ENCODE assay signal across 23 cellular contexts in genomic region chr12:3145546-3146310, GRCh38.
"Had no signal": no experiment of that assay in that cellular context is flagged by ENCODE, and none has a peak within 500 bp of the region (broad histone marks: within the 10 kb centered on the region; RNA-seq: fewer than 3 reads in every experiment).

No MANE protein-coding gene starts in this region.

- H3K4me3 Mint-ChIP-seq: activated CD4-positive, alpha-beta memory T cell treated with anti-CD3 and anti-CD28 coated beads for 36 hours; activated naive CD4-positive, alpha-beta T cell treated with anti-CD3 and anti-CD28 coated beads, Interleukin-2, amount 10 ng/mL, durations not matched to agents 7 days and 5 days; dendritic cell treated with granulocyte-macrophage colony-stimulating factor and Interleukin-4, amounts not matched to agents 40 ng/mL and 50 ng/mL, for 4 days; natural killer cell; stimulated activated effector memory CD8-positive, alpha-beta T cell treated with anti-CD3 and anti-CD28 coated beads, Interleukin-12 subunit alpha, Interleukin-12 subunit beta, amount 100 ng/mL, for 72 hours; T-helper 17 cell had no signal

- H3K36me3 Mint-ChIP-seq: activated CD4-positive, alpha-beta memory T cell treated with anti-CD3 and anti-CD28 coated beads for 36 hours; activated naive CD4-positive, alpha-beta T cell treated with anti-CD3 and anti-CD28 coated beads, Interleukin-2, amount 10 ng/mL, durations not matched to agents 7 days and 5 days; natural killer cell; stimulated activated effector memory CD8-positive, alpha-beta T cell treated with anti-CD3 and anti-CD28 coated beads, Interleukin-12 subunit alpha, Interleukin-12 subunit beta, amount 100 ng/mL, for 72 hours had no signal

- H2AFZ ChIP-seq: parathyroid adenoma had no signal

- H3K27ac Mint-ChIP-seq: activated CD4-positive, alpha-beta memory T cell treated with anti-CD3 and anti-CD28 coated beads for 36 hours; activated naive CD4-positive, alpha-beta T cell treated with anti-CD3 and anti-CD28 coated beads, Interleukin-2, amount 10 ng/mL, durations not matched to agents 7 days and 5 days; dendritic cell treated with granulocyte-macrophage colony-stimulating factor and Interleukin-4, amounts not matched to agents 40 ng/mL and 50 ng/mL, for 4 days; natural killer cell; stimulated activated effector memory CD8-positive, alpha-beta T cell treated with anti-CD3 and anti-CD28 coated beads, Interleukin-12 subunit alpha, Interleukin-12 subunit beta, amount 100 ng/mL, for 72 hours; T-helper 17 cell had no signal

- H3K27ac ChIP-seq: parathyroid adenoma, stomach, suprapubic skin, tibial nerve, uterus had no signal

- H3K9me3 Mint-ChIP-seq: activated CD4-positive, alpha-beta memory T cell treated with anti-CD3 and anti-CD28 coated beads for 36 hours; activated naive CD4-positive, alpha-beta T cell treated with anti-CD3 and anti-CD28 coated beads, Interleukin-2, amount 10 ng/mL, durations not matched to agents 7 days and 5 days; dendritic cell treated with granulocyte-macrophage colony-stimulating factor and Interleukin-4, amounts not matched to agents 40 ng/mL and 50 ng/mL, for 4 days; natural killer cell; stimulated activated effector memory CD8-positive, alpha-beta T cell treated with anti-CD3 and anti-CD28 coated beads, Interleukin-12 subunit alpha, Interleukin-12 subunit beta, amount 100 ng/mL, for 72 hours had no signal

- H3K27me3 ChIP-seq: stomach, suprapubic skin, tibial nerve, uterus had no signal

- FAIRE-seq: endometrium, small intestine had no signal

- H3K4me3 ChIP-seq: stomach, suprapubic skin, tibial nerve, uterus had no signal

- DNase-seq: activated CD4-positive, alpha-beta memory T cell treated with anti-CD3 and anti-CD28 coated beads for 36 hours; activated CD4-positive, alpha-beta T cell treated with anti-CD3 and anti-CD28 coated beads for 48 hours; activated CD4-positive, CD25-positive, alpha-beta regulatory T cell; activated effector memory CD4-positive, alpha-beta T cell treated with Interleukin-2 at 50 U/mL for 16 hours; activated naive CD4-positive, alpha-beta T cell treated with anti-CD3 and anti-CD28 coated beads, Interleukin-2, amount 10 ng/mL, durations not matched to agents 7 days and 5 days; activated T-cell treated with anti-CD3 and anti-CD28 coated beads, Interleukin-2, amount 50 U/mL, for 48 hours; amygdala; effector CD4-positive, alpha-beta T cell; erythroblast; foreskin fibroblast; midbrain; natural killer cell; small intestine; stimulated activated CD4-positive, alpha-beta T cell treated with anti-CD3 and anti-CD28 coated beads, Interleukin-2, amount 100 ng/mL, for 24 hours; stomach; T-helper 17 cell; uterus had no signal

- H3K9me3 ChIP-seq: stomach, suprapubic skin, tibial nerve, uterus had no signal

- ATAC-seq: natural killer cell; stimulated activated effector memory CD8-positive, alpha-beta T cell treated with anti-CD3 and anti-CD28 coated beads, Interleukin-12 subunit alpha, Interleukin-12 subunit beta, amount 100 ng/mL, for 72 hours; T-helper 17 cell had no signal

- H3K36me3 ChIP-seq: stomach, suprapubic skin, tibial nerve, uterus had no signal

- H3K4me1 Mint-ChIP-seq: activated naive CD4-positive, alpha-beta T cell treated with anti-CD3 and anti-CD28 coated beads, Interleukin-2, amount 10 ng/mL, durations not matched to agents 7 days and 5 days; natural killer cell; stimulated activated effector memory CD8-positive, alpha-beta T cell treated with anti-CD3 and anti-CD28 coated beads, Interleukin-12 subunit alpha, Interleukin-12 subunit beta, amount 100 ng/mL, for 72 hours had no signal

- H3K9ac ChIP-seq: parathyroid adenoma had no signal
